In the genomic region with DNA sequence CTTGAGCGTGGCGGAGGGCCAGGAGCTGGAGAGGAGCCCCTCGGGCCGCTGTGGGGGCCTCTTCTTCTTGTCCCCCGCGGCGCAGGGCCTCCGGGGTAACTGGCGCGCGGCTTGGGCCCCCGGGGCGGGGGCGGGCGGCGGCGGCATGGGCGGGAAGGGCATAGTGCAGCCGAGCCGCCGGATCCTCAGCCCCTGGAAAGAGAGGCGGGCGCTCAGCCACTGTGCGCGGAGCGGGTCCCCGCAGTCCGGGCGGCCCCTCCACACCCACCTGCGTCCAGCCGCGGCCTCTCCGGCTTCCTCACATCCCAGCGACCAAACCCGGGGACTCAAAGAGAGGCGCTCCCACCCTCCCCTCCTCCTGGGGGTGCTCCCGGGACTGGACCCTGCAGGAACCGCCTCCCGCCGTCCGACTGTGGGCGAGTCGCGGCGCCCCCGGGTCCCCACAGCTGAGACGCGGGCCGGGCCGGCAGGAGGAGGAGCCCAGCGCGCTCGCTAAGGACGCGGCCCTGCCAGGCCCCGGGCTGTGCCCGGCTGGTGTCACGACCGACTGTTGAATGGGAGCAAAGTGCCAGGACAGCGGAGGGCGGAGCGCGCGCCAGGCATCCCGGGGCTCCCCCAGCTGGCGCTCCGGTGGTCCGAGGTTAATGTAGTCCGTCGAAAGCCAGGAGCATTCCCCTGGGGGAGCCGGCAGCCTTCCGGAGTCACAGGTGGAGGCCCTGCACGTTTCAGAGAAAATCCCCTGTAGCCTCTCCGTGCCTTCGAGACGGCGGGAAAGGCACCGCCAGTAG, we compare ENCODE assay signal across 9 cellular contexts. TPM values are rescaled to one million over a fixed set of nuclear protein-coding genes. Genes with fewer than 3 reads are reported as not detected.
DNase-seq lines count a peak whose midpoint lies in the region; ATAC-seq and TF ChIP-seq lines count a peak whose summit lies in the region.
"Had no signal": no experiment of that assay in that cellular context is flagged by ENCODE, and none has a peak within 500 bp of the region (broad histone marks: within the 10 kb centered on the region; RNA-seq: fewer than 3 reads in every experiment).

A gene with protein sequence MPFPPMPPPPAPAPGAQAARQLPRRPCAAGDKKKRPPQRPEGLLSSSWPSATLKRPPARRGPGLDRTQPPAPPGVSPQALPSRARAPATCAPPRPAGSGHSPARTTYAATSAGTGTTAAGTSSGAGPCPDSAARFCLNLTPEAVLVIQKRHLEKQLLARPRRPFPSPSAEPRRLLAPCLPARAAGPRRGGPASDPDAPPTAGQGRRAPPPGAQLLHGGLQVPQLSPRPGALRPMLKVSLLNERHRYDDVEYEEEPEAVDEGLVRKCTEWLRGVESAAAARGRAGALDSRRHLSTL (minus strand): TSS at position 412 of the 788 bp plus-strand sequence. CDS start 250 bp downstream, at position 162.

- H3K4me1 ChIP-seq in PC-3 (ENCODE audit: insufficient read depth, low read length) (no peaks in the 10 kb centered on the region), esophagus (ENCODE audit: control insufficient read depth in 2 of 2, insufficient read depth in 2 of 2, low read length in 1 of 2) (peaks cover 0 to 14% of the 10 kb centered on the region in 2 donors), neuron (ENCODE audit: insufficient read depth, low read length) (peaks cover 6% of the 10 kb centered on the region)

- H3K4me3 ChIP-seq in PC-3 (ENCODE audit: low read length) (no peak within 1 kb of the TSS), esophagus (ENCODE audit: low read depth in 1 of 2, low read length in 2 of 2) (peak within 1 kb of the TSS; percentile 20 to 40), neuron (ENCODE audit: low read length) (peak within 1 kb of the TSS; percentile 45)

- no peaks in the 10 kb centered on the region for H3K9me2 ChIP-seq in PC-3 (replicated peaks; ENCODE audit: low read length)

- WGBS in esophagus, 2 donors: 2 to 3% methylated on average over 74 to 78 of the region's 78 CpGs

- no peak within 1 kb of the TSS for H3K4me2 ChIP-seq in PC-3 (ENCODE audit: low read length)

- POLR2A ChIA-PET in PC-3 (lab: Charles Lee; ENCODE audit: unreplicated experiment): no interaction called here

- H2AFZ ChIP-seq in PC-3 (ENCODE audit: low read length): no peak within 1 kb of the TSS
- peak within 1 kb of the TSS; percentile 96 for H2AFZ ChIP-seq in neuron (ENCODE audit: low read depth, low read length)

- TF ChIP-seq CTCF in PC-3 (conservative IDR thresholded peaks at IDR 0.05; ENCODE audit: low read depth, low read length): no peak

- no TSS peak for BruUV-seq in PC-3 (replicated peaks; lab: Mats Ljungman, UMichigan)

- H3K27me3 ChIP-seq in PC-3 (ENCODE audit: low read length): peaks cover 11% of the 10 kb centered on the region
- peaks cover 0 to 22% of the 10 kb centered on the region in 2 donors for H3K27me3 ChIP-seq in esophagus (ENCODE audit: control insufficient read depth in 1 of 2, insufficient read depth in 2 of 2, low read length in 2 of 2)
- H3K27me3 ChIP-seq in neuron (ENCODE audit: insufficient read depth, low read length): peaks cover 53% of the 10 kb centered on the region

- DNase-seq in NCI-H82 (lab: John Stamatoyannopoulos, UW): peak; percentile 39
- DNase-seq in NCI-H82 treated with DMSO at 0.1 percent for 48 hours (lab: John Stamatoyannopoulos, UW; ENCODE audit: unreplicated experiment): no peak
- no peak for DNase-seq in PC-3
- DNase-seq in foreskin melanocyte: no peak
- DNase-seq in activated effector memory CD4-positive, alpha-beta T cell treated with anti-CD3 and anti-CD28 coated beads, Interleukin-2, amount 50 U/mL, for 16 hours: no peak
- DNase-seq: DND-41 had no signal

- ATAC-seq in HG02610 (IDR thresholded peaks at IDR 0.05; ENCODE audit: unreplicated experiment) (peak; percentile 63), PC-3 (peak; percentile 22; the same call in 1 of the 2 replicates)

- H4K20me1 ChIP-seq in PC-3 (ENCODE audit: low read length): no peaks in the 10 kb centered on the region

- CTCF ChIA-PET in PC-3 (lab: Charles Lee): no interaction called here

- H3K79me2 ChIP-seq in PC-3 (ENCODE audit: low read length): no peaks in the 10 kb centered on the region

- H3K9me3 ChIP-seq in PC-3 (ENCODE audit: low read length): no peaks in the 10 kb centered on the region
- H3K9me3 ChIP-seq in esophagus (ENCODE audit: control insufficient read depth in 2 of 2, insufficient read depth in 1 of 2, low read depth in 1 of 2, low read length in 1 of 2): no peaks in the 10 kb centered on the region
- no peaks in the 10 kb centered on the region for H3K9me3 ChIP-seq in neuron (ENCODE audit: low read length)

- H3K36me3 ChIP-seq in PC-3 (ENCODE audit: low read depth, low read length) (no peaks in the 10 kb centered on the region), esophagus (ENCODE audit: control insufficient read depth in 2 of 2, insufficient read depth in 2 of 2, low read length in 1 of 2) (no peaks in the 10 kb centered on the region), neuron (ENCODE audit: insufficient read depth, low read length) (no peaks in the 10 kb centered on the region)

- H3F3A ChIP-seq in PC-3 (ENCODE audit: low read length, unreplicated experiment): no peaks in the 10 kb centered on the region

- H3K9ac ChIP-seq in PC-3 (ENCODE audit: low read length): no peak within 1 kb of the TSS

- no peak within 1 kb of the TSS for H3K27ac ChIP-seq in PC-3 (ENCODE audit: low read length)
- no peak within 1 kb of the TSS for H3K27ac ChIP-seq in esophagus (ENCODE audit: low read depth in 2 of 2, low read length in 1 of 2)

- intact Hi-C loops in PC-3 (cut with micrococcal nuclease): no loop called here

RNA-seq across cellular contexts. Expression of the gene that starts here (rescaled TPM):
- not detected in 2 replicates for total RNA-seq in PC-3 (2014; rRNA removed)
- not detected for polyA plus RNA-seq in esophagus

Comparison
In these comparisons a context has a peak if more than half of its experiments do, and no peak if none do; other contexts are left out.
1. Peak in ATAC-seq in PC-3; RNA of the gene not detected or under 1 TPM.